ENCODE assay signal across 10 cellular contexts in genomic region chr22:39405346-39406085, GRCh38. TPM values are rescaled to one million over a fixed set of nuclear protein-coding genes. Genes with fewer than 3 reads are reported as not detected.
DNase-seq lines count a peak whose midpoint lies in the region; ATAC-seq, FAIRE-seq and TF ChIP-seq lines count a peak whose summit lies in the region.
"Had no signal": no experiment of that assay in that cellular context is flagged by ENCODE, and none has a peak within 500 bp of the region (broad histone marks: within the 10 kb centered on the region; RNA-seq: fewer than 3 reads in every experiment).

No MANE protein-coding gene starts in this region.

- no peak for DNase-seq in Right ventricle myocardium inferior (ENCODE audit: missing footprints)
- DNase-seq in right atrium auricular region (ENCODE audit: low spot score), result no peak
- DNase-seq in fibroblast of villous mesenchyme (ENCODE audit: low read depth), result peak; percentile 77
- peak; percentile 90 for DNase-seq in posterior vena cava (ENCODE audit: low spot score)
- no peak for DNase-seq in lower leg skin (ENCODE audit: low spot score in 2 of 2)
- DNase-seq in NCI-H1930 (lab: John Stamatoyannopoulos, UW), result no peak
- DNase-seq in GM12891 (ENCODE audit: insufficient read length, low spot score), result no peak
- DNase-seq: Caco-2, NCI-H446 treated with DMSO at 0.1 percent for 48 hours had no signal

- H3K27me3 ChIP-seq in right atrium auricular region, result no peaks in the 10 kb centered on the region

- 62 to 66% methylated on average over 28 of the region's 28 CpGs for WGBS in lower leg skin, 2 donors

- peak in 1 of 2 donors; percentile 15 for TF ChIP-seq CTCF in right atrium auricular region (IDR thresholded peaks at IDR 0.05)
- TF ChIP-seq CTCF in fibroblast of villous mesenchyme (IDR thresholded peaks at IDR 0.05; ENCODE audit: insufficient read depth, low read depth, low read length), result peak; percentile 27
- TF ChIP-seq CTCF in lower leg skin (IDR thresholded peaks at IDR 0.05), result no peak

- peak overlapping the region in 1 of 2 donors; percentile 17 for H3K27ac ChIP-seq in right atrium auricular region

- TF ChIP-seq POLR2A in lower leg skin (IDR thresholded peaks at IDR 0.05), result no peak
- no peak for TF ChIP-seq POLR2A in GM12891 (IDR thresholded peaks at IDR 0.05; ENCODE audit: low read depth, low read length)

- no peak for FAIRE-seq in GM12891 (lab: Jason Lieb, UNC)

- intact Hi-C loops in Right ventricle myocardium inferior (cut with DNase I) (no loop called here), posterior vena cava (cut with DNase I) (loop anchor here in 1 of 2 donors (1.0 kb wide), 1 partner anchor 32 kb away; no protein-coding TSS in a partner anchor), lower leg skin (cut with DNase I; ENCODE audit: low total_unique reads) (loop anchor here (10.0 kb wide), 1 partner anchor 119 kb away; the partner anchor contains the start of gene ATF4)

- H3K4me3 ChIP-seq in right atrium auricular region (peak overlapping the region in 1 of 2 donors; percentile 15), fibroblast of villous mesenchyme (ENCODE audit: low read depth, low read length) (peak overlapping the region; percentile 39), lower leg skin (ENCODE audit: low read depth, poor library complexity, severe bottlenecking) (no peak overlapping the region)

- H3K4me1 ChIP-seq in right atrium auricular region, result peaks cover 0 to 28% of the 10 kb centered on the region in 2 donors
- H3K4me1 ChIP-seq: Caco-2 had no signal

- no peaks in the 10 kb centered on the region for H3K9me3 ChIP-seq in right atrium auricular region
- H3K9me3 ChIP-seq: Caco-2 had no signal

- H3K36me3 ChIP-seq in right atrium auricular region, result no peaks in the 10 kb centered on the region

- peak; percentile 30 for ATAC-seq in Right ventricle myocardium inferior
- no peak for ATAC-seq in HG03354 (IDR thresholded peaks at IDR 0.05; ENCODE audit: poor library complexity, severe bottlenecking, unreplicated experiment)

TF ChIP-seq in GM12891, 5 proteins besides CTCF, POLR2A, EP300 and RAD21:
- no peak for TF ChIP-seq POLR2AphosphoS5 (IDR thresholded peaks at IDR 0.05; ENCODE audit: low read depth, low read length)
- no peak for TF ChIP-seq POU2F2 (IDR thresholded peaks at IDR 0.05; ENCODE audit: low read depth, low read length)
- TF ChIP-seq PAX5 (IDR thresholded peaks at IDR 0.05; ENCODE audit: insufficient read depth, low read length, severe bottlenecking), result no peak
- TF ChIP-seq SPI1 (IDR thresholded peaks at IDR 0.05; ENCODE audit: low read depth, low read length), result no peak
- TF ChIP-seq TAF1 (IDR thresholded peaks at IDR 0.05; ENCODE audit: low read depth, low read length), result no peak

RNA-seq across cellular contexts. Expression of gene TAB1, which starts 5.9 kb away (rescaled TPM):
- total RNA-seq in Right ventricle myocardium inferior (17.3 TPM), right atrium auricular region (10 to 100 TPM; 13.0 to 13.7 TPM), fibroblast of villous mesenchyme (11.6 and 13.4 TPM in 2 replicates), posterior vena cava (10 to 100 TPM; 20.0 to 20.7 TPM), lower leg skin (10 to 100 TPM; 24.1 to 35.9 (median 29.8) TPM)
- polyA plus RNA-seq in GM12891 (2012; ENCODE audit: low read depth, missing spikeins), result 8.7 TPM

RNA-seq across cellular contexts. Expression of gene MGAT3, which starts 51.3 kb away (rescaled TPM):
- total RNA-seq in Right ventricle myocardium inferior (5.9 TPM), right atrium auricular region (10 to 100 TPM in 1 of 2 donors, 1 to 10 TPM in 1; 2.9 to 11.3 TPM), fibroblast of villous mesenchyme (0.64 and 1.3 TPM in 2 replicates), posterior vena cava (1 to 10 TPM; 2.3 to 3.2 TPM), lower leg skin (1 to 10 TPM; 1.2 to 5.5 (median 3.2) TPM)
- 16.9 TPM for polyA plus RNA-seq in GM12891 (2012; ENCODE audit: low read depth, missing spikeins)

RNA-seq across cellular contexts. Expression of gene SYNGR1, which starts 55.7 kb away (rescaled TPM):
- total RNA-seq in Right ventricle myocardium inferior (40.5 TPM), right atrium auricular region (10 to 100 TPM; 29.4 to 29.5 TPM), fibroblast of villous mesenchyme (8.6 and 12.2 TPM in 2 replicates), posterior vena cava (10 to 100 TPM; 12.8 to 15.2 TPM), lower leg skin (10 to 100 TPM; 25.5 to 51.3 (median 38.9) TPM)
- 4.9 TPM for polyA plus RNA-seq in GM12891 (2012; ENCODE audit: low read depth, missing spikeins)

Comparison
In these comparisons a context has a peak if more than half of its experiments do, and no peak if none do; other contexts are left out.
1. DNase-seq: peak in fibroblast of villous mesenchyme (single experiment) and posterior vena cava (single experiment); none in Right ventricle myocardium inferior (single experiment), right atrium auricular region (single experiment), lower leg skin (0 of 2), NCI-H1930 (0 of 2) and GM12891 (single experiment).